ENCODE assay signal across 8 cellular contexts in genomic region chrX:37871626-37872302, GRCh38. TPM values are rescaled to one million over a fixed set of nuclear protein-coding genes. Genes with fewer than 3 reads are reported as not detected.
DNase-seq lines count a peak whose midpoint lies in the region; ATAC-seq and TF ChIP-seq lines count a peak whose summit lies in the region.

No MANE protein-coding gene starts in this region.

- TF ChIP-seq CTCF in AG10803 (conservative IDR thresholded peaks at IDR 0.05; ENCODE audit: low read length) (no peak), kidney epithelial cell (IDR thresholded peaks at IDR 0.05; ENCODE audit: insufficient read depth, low read length, poor library complexity, severe bottlenecking) (no peak), uterus (IDR thresholded peaks at IDR 0.05) (no peak)

- no peak overlapping the region for H3K9ac ChIP-seq in adipocyte (ENCODE audit: low read length)

- CTCF ChIA-PET in HEK293T (lab: Yijun Ruan, JAX) = no interaction called here

- H3K27me3 ChIP-seq in adipocyte (replicated peaks; ENCODE audit: control insufficient read depth, insufficient read depth, low read length) = no peaks in the 10 kb centered on the region
- no peaks in the 10 kb centered on the region for H3K27me3 ChIP-seq in kidney epithelial cell (ENCODE audit: control insufficient read depth, insufficient read depth, low read length)
- no peaks in the 10 kb centered on the region for H3K27me3 ChIP-seq in uterus

- POLR2A ChIA-PET in HEK293T (lab: Yijun Ruan, JAX) = no interaction called here

- DNase-seq in AG10803 (ENCODE audit: low read depth) = peak; percentile 87
- peak; percentile 31 for DNase-seq in HEK293T (ENCODE audit: extremely low spot score)
- DNase-seq in adipocyte (ENCODE audit: low read depth) = peak; percentile 81
- peak; percentile 62 for DNase-seq in kidney epithelial cell (ENCODE audit: low read depth)
- DNase-seq in NCI-H1930 (lab: John Stamatoyannopoulos, UW) = no peak
- no peak for DNase-seq in uterus

- intact Hi-C loops in uterus (cut with DNase I; ENCODE audit: low total_unique reads) = no loop called here

- H3K27ac ChIP-seq in uterus = no peak overlapping the region

- H3K4me3 ChIP-seq in AG10803 (ENCODE audit: low read length) (no peak overlapping the region), adipocyte (ENCODE audit: low read length) (no peak overlapping the region), kidney epithelial cell (ENCODE audit: low read depth, low read length) (no peak overlapping the region), uterus (no peak overlapping the region)

- ATAC-seq in HG03571 (IDR thresholded peaks at IDR 0.05; ENCODE audit: unreplicated experiment) (no peak), HG02852 (IDR thresholded peaks at IDR 0.05; ENCODE audit: unreplicated experiment) (no peak)

- TF ChIP-seq POLR2A in uterus (IDR thresholded peaks at IDR 0.05) = no peak

- H3K9me3 ChIP-seq in adipocyte (ENCODE audit: control insufficient read depth, low read length) (peaks cover 2% of the 10 kb centered on the region), uterus (no peaks in the 10 kb centered on the region)

- H3K36me3 ChIP-seq in adipocyte (ENCODE audit: control insufficient read depth, insufficient read depth, low read length, severe bottlenecking) (no peaks in the 10 kb centered on the region), kidney epithelial cell (ENCODE audit: control insufficient read depth, insufficient read depth, low read length) (no peaks in the 10 kb centered on the region), uterus (no peaks in the 10 kb centered on the region)

- peaks cover 3% of the 10 kb centered on the region for H3K4me1 ChIP-seq in adipocyte (ENCODE audit: control insufficient read depth, insufficient read depth, low read length)
- H3K4me1 ChIP-seq in uterus = no peaks in the 10 kb centered on the region

TF ChIP-seq in HEK293T, 16 proteins besides CTCF, POLR2A, EP300 and RAD21:
- TF ChIP-seq LEF1 (IDR thresholded peaks at IDR 0.05; ENCODE audit: borderline replicate concordance) = no peak
- no peak for TF ChIP-seq ELF4 (IDR thresholded peaks at IDR 0.05)
- no peak for TF ChIP-seq HDGF (IDR thresholded peaks at IDR 0.05; ENCODE audit: borderline replicate concordance)

RNA-seq across cellular contexts. Expression of gene DYNLT3, which starts 24.4 kb away (rescaled TPM):
- total RNA-seq in kidney epithelial cell = 28.2 and 35.6 TPM in 2 replicates
- 10 to 100 TPM; 31.3 to 59.7 (median 46.6) TPM for total RNA-seq in uterus

Comparison
In these comparisons a context has a peak if more than half of its experiments do, and no peak if none do; other contexts are left out.
1. DNase-seq: peak in AG10803 (single experiment), HEK293T (single experiment), adipocyte (single experiment) and kidney epithelial cell (single experiment); none in NCI-H1930 (0 of 2) and uterus (0 of 2).